In the genomic region with DNA sequence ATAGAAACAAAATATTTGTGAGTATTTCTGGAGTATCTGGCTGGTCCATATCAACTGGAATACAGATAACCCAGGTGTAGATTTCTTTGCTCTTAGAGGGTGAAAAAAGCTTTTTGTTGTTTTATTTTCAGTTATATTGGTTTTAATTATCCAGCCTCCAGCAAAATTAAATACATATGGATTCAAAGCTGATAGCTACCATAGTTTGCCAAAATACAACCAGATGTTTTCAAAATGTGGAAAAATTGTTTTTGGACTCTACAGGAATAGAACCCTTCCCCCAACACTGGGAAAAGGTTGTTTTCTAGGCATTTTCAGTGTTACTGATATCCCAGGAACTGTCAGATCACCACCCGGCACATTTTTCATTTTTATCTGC, we compare ENCODE assay signal across 14 cellular contexts. TPM values are rescaled to one million over a fixed set of nuclear protein-coding genes. Genes with fewer than 3 reads are reported as not detected.
"Had no signal": no experiment of that assay in that cellular context is flagged by ENCODE, and none has a peak within 500 bp of the region (broad histone marks: within the 10 kb centered on the region; RNA-seq: fewer than 3 reads in every experiment).

No MANE protein-coding gene starts in this region.

- H3K4me3 Mint-ChIP-seq: activated CD4-positive, alpha-beta memory T cell treated with anti-CD3 and anti-CD28 coated beads, Interleukin-2, amount 10 ng/mL, durations not matched to agents 7 days and 5 days; activated naive CD8-positive, alpha-beta T cell treated with anti-CD3 and anti-CD28 coated beads for 36 hours; natural killer cell treated with Interleukin-12 subunit alpha and Interleukin-12 subunit beta and Interleukin-15 and Interleukin-18, amount 100 ng/mL, for 72 hours had no signal

- H3K27ac Mint-ChIP-seq: activated CD4-positive, alpha-beta memory T cell treated with anti-CD3 and anti-CD28 coated beads, Interleukin-2, amount 10 ng/mL, durations not matched to agents 7 days and 5 days; activated naive CD8-positive, alpha-beta T cell treated with anti-CD3 and anti-CD28 coated beads for 36 hours; natural killer cell treated with Interleukin-12 subunit alpha and Interleukin-12 subunit beta and Interleukin-15 and Interleukin-18, amount 100 ng/mL, for 72 hours had no signal

- H3K9me3 Mint-ChIP-seq: activated CD4-positive, alpha-beta memory T cell treated with anti-CD3 and anti-CD28 coated beads, Interleukin-2, amount 10 ng/mL, durations not matched to agents 7 days and 5 days; activated naive CD8-positive, alpha-beta T cell treated with anti-CD3 and anti-CD28 coated beads for 36 hours; natural killer cell treated with Interleukin-12 subunit alpha and Interleukin-12 subunit beta and Interleukin-15 and Interleukin-18, amount 100 ng/mL, for 72 hours had no signal

- H3K4me1 Mint-ChIP-seq: activated CD4-positive, alpha-beta memory T cell treated with anti-CD3 and anti-CD28 coated beads, Interleukin-2, amount 10 ng/mL, durations not matched to agents 7 days and 5 days; activated naive CD8-positive, alpha-beta T cell treated with anti-CD3 and anti-CD28 coated beads for 36 hours had no signal

- H3K9me3 ChIP-seq: esophagus muscularis mucosa, tibial artery had no signal

- H3K27me3 Mint-ChIP-seq: activated naive CD8-positive, alpha-beta T cell treated with anti-CD3 and anti-CD28 coated beads for 36 hours had no signal

- H3K27ac ChIP-seq: dorsolateral prefrontal cortex, esophagus muscularis mucosa had no signal

- H3K36me3 ChIP-seq: esophagus muscularis mucosa, tibial artery had no signal

- ATAC-seq: left lobe of liver had no signal

- DNase-seq: activated CD4-positive, alpha-beta memory T cell treated with anti-CD3 and anti-CD28 coated beads, Interleukin-2, amount 10 ng/mL, durations not matched to agents 7 days and 5 days; activated CD4-positive, alpha-beta T cell treated with anti-CD3 and anti-CD28 coated beads for 1 hour; activated gamma-delta T cell; activated naive CD8-positive, alpha-beta T cell treated with anti-CD3 and anti-CD28 coated beads for 36 hours; activated T-cell treated with anti-CD3 and anti-CD28 coated beads, Interleukin-2, amount 50 U/mL, for 48 hours; anterior cingulate cortex; dorsolateral prefrontal cortex; islet precursor cell; SHP77 treated with DMSO at 0.1 percent for 48 hours; stimulated activated CD4-positive, alpha-beta T cell treated with anti-CD3 and anti-CD28 coated beads, Interleukin-4, amount 100 ng/mL, for 24 hours; tibial artery had no signal

- H3K36me3 Mint-ChIP-seq: activated naive CD8-positive, alpha-beta T cell treated with anti-CD3 and anti-CD28 coated beads for 36 hours; natural killer cell treated with Interleukin-12 subunit alpha and Interleukin-12 subunit beta and Interleukin-15 and Interleukin-18, amount 100 ng/mL, for 72 hours had no signal

- H3K27me3 ChIP-seq: dorsolateral prefrontal cortex, esophagus muscularis mucosa, tibial artery had no signal

- H3K4me3 ChIP-seq: dorsolateral prefrontal cortex, esophagus muscularis mucosa, tibial artery had no signal

RNA-seq across cellular contexts. Expression of a gene that starts 30.1 kb away (rescaled TPM):
- total RNA-seq: activated naive CD8-positive, alpha-beta T cell treated with anti-CD3 and anti-CD28 coated beads for 36 hours had no signal
